Comparison of ENCODE assay signal across 2 cellular contexts in genomic region chr5:58393716-58394115, GRCh38.
TF ChIP-seq lines count a peak whose summit lies in the region.

No MANE protein-coding gene starts in this region.

TF ChIP-seq in IMR-90, 13 proteins besides CTCF, POLR2A, EP300 and RAD21 (continued from another document):
- no peak for TF ChIP-seq USF2 (IDR thresholded peaks at IDR 0.05; ENCODE audit: low read depth, low read length)
- TF ChIP-seq RCOR1 (IDR thresholded peaks at IDR 0.05; ENCODE audit: insufficient replicate concordance, low read length): no peak
- no peak for TF ChIP-seq MAFK (IDR thresholded peaks at IDR 0.05; ENCODE audit: low read depth, low read length)
- no peak for TF ChIP-seq CEBPB (IDR thresholded peaks at IDR 0.05; ENCODE audit: low read depth, low read length)
- TF ChIP-seq SMC3 (IDR thresholded peaks at IDR 0.05; ENCODE audit: low read depth, low read length): no peak
- TF ChIP-seq ELK1 (IDR thresholded peaks at IDR 0.05; ENCODE audit: borderline replicate concordance, low read depth, low read length): no peak
- TF ChIP-seq BHLHE40 (IDR thresholded peaks at IDR 0.05; ENCODE audit: low read depth, low read length): no peak
- TF ChIP-seq NFE2L2 (IDR thresholded peaks at IDR 0.05; ENCODE audit: low read depth, low read length): no peak

TF ChIP-seq in neural cell, 6 proteins besides CTCF, POLR2A, EP300 and RAD21 (continued from another document):
- TF ChIP-seq REST (IDR thresholded peaks at IDR 0.05; ENCODE audit: borderline replicate concordance): no peak
- no peak for TF ChIP-seq POLR2AphosphoS5 (IDR thresholded peaks at IDR 0.05)
